In the genomic region with DNA sequence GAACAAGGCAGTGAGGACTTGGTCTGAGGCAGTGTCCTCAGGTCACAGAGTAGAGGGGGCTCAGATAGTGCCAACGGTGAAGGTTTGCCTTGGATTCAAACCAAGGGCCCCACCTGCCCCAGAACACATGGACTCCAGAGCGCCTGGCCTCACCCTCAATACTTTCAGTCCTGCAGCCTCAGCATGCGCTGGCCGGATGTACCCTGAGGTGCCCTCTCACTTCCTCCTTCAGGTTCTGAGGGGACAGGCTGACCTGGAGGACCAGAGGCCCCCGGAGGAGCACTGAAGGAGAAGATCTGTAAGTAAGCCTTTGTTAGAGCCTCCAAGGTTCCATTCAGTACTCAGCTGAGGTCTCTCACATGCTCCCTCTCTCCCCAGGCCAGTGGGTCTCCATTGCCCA, we compare ENCODE assay signal across 11 cellular contexts. TPM values are rescaled to one million over a fixed set of nuclear protein-coding genes. Genes with fewer than 3 reads are reported as not detected.
"Had no signal": no experiment of that assay in that cellular context is flagged by ENCODE, and none has a peak within 500 bp of the region (broad histone marks: within the 10 kb centered on the region; RNA-seq: fewer than 3 reads in every experiment).

No MANE protein-coding gene starts in this region.

RNA-seq across cellular contexts. Expression of a gene that starts 1.8 kb away (rescaled TPM):
- total RNA-seq: activated CD4-positive, alpha-beta T cell treated with anti-CD3 and anti-CD28 coated beads, Interleukin-2, amount 10 ng/mL, durations not matched to agents 7 days and 5 days; activated CD8-positive, alpha-beta T cell treated with anti-CD3 and anti-CD28 coated beads, Interleukin-2, amount 10 ng/mL, durations not matched to agents 7 days and 5 days; activated naive CD4-positive, alpha-beta T cell treated with anti-CD3 and anti-CD28 coated beads for 36 hours; activated naive CD4-positive, alpha-beta T cell treated with anti-CD3 and anti-CD28 coated beads, Interleukin-2, amount 50 U/mL, for 72 hours; activated T-helper 1 cell treated with anti-CD3 and anti-CD28 coated beads, Interleukin-12 subunit alpha, Interleukin-12 subunit beta, Interleukin-2, Interleukin-4 antibody, amounts not matched to agents 30 ng/mL and 10 ng/mL and 1 ng/mL, durations not matched to agents 14 hours and 24 hours and 36 hours; LHCN-M2; NCI-H460; Peyer's patch; Right ventricle myocardium superior had no signal
- polyA plus RNA-seq: adrenal gland had no signal

RNA-seq across cellular contexts. Expression of a gene that starts 8.7 kb away (rescaled TPM):
- total RNA-seq: activated CD8-positive, alpha-beta T cell treated with anti-CD3 and anti-CD28 coated beads, Interleukin-2, amount 10 ng/mL, durations not matched to agents 7 days and 5 days; activated naive CD4-positive, alpha-beta T cell treated with anti-CD3 and anti-CD28 coated beads, Interleukin-2, amount 50 U/mL, for 72 hours; activated T-cell treated with anti-CD3 and anti-CD28 coated beads, Interleukin-2, amount 50 U/mL, for 4 hours; adrenal gland; LHCN-M2; NCI-H460; Peyer's patch; Right ventricle myocardium superior had no signal
- polyA plus RNA-seq: adrenal gland had no signal

RNA-seq across cellular contexts. Expression of a gene that starts 14.0 kb away (rescaled TPM):
- total RNA-seq: activated CD4-positive, alpha-beta T cell treated with anti-CD3 and anti-CD28 coated beads, Interleukin-2, amount 10 ng/mL, durations not matched to agents 7 days and 5 days; activated CD8-positive, alpha-beta T cell treated with anti-CD3 and anti-CD28 coated beads, Interleukin-2, amount 10 ng/mL, durations not matched to agents 7 days and 5 days; activated naive CD4-positive, alpha-beta T cell treated with anti-CD3 and anti-CD28 coated beads for 36 hours; activated naive CD4-positive, alpha-beta T cell treated with anti-CD3 and anti-CD28 coated beads, Interleukin-2, amount 50 U/mL, for 72 hours; activated T-cell treated with anti-CD3 and anti-CD28 coated beads, Interleukin-2, amount 50 U/mL, for 4 hours; activated T-helper 1 cell treated with anti-CD3 and anti-CD28 coated beads, Interleukin-12 subunit alpha, Interleukin-12 subunit beta, Interleukin-2, Interleukin-4 antibody, amounts not matched to agents 30 ng/mL and 10 ng/mL and 1 ng/mL, durations not matched to agents 14 hours and 24 hours and 36 hours; adrenal gland; LHCN-M2; NCI-H460; Peyer's patch; Right ventricle myocardium superior had no signal
- polyA plus RNA-seq: adrenal gland had no signal

RNA-seq across cellular contexts. Expression of a gene that starts 33.1 kb away (rescaled TPM):
- total RNA-seq: activated CD4-positive, alpha-beta T cell treated with anti-CD3 and anti-CD28 coated beads, Interleukin-2, amount 10 ng/mL, durations not matched to agents 7 days and 5 days; activated CD8-positive, alpha-beta T cell treated with anti-CD3 and anti-CD28 coated beads, Interleukin-2, amount 10 ng/mL, durations not matched to agents 7 days and 5 days; activated naive CD4-positive, alpha-beta T cell treated with anti-CD3 and anti-CD28 coated beads for 36 hours; activated naive CD4-positive, alpha-beta T cell treated with anti-CD3 and anti-CD28 coated beads, Interleukin-2, amount 50 U/mL, for 72 hours; activated T-cell treated with anti-CD3 and anti-CD28 coated beads, Interleukin-2, amount 50 U/mL, for 4 hours; activated T-helper 1 cell treated with anti-CD3 and anti-CD28 coated beads, Interleukin-12 subunit alpha, Interleukin-12 subunit beta, Interleukin-2, Interleukin-4 antibody, amounts not matched to agents 30 ng/mL and 10 ng/mL and 1 ng/mL, durations not matched to agents 14 hours and 24 hours and 36 hours; adrenal gland; LHCN-M2; NCI-H460; Peyer's patch; Right ventricle myocardium superior had no signal
- polyA plus RNA-seq: adrenal gland had no signal

RNA-seq across cellular contexts. Expression of a gene that starts 33.2 kb away (rescaled TPM):
- total RNA-seq: activated CD4-positive, alpha-beta T cell treated with anti-CD3 and anti-CD28 coated beads, Interleukin-2, amount 10 ng/mL, durations not matched to agents 7 days and 5 days; activated CD8-positive, alpha-beta T cell treated with anti-CD3 and anti-CD28 coated beads, Interleukin-2, amount 10 ng/mL, durations not matched to agents 7 days and 5 days; activated naive CD4-positive, alpha-beta T cell treated with anti-CD3 and anti-CD28 coated beads for 36 hours; activated naive CD4-positive, alpha-beta T cell treated with anti-CD3 and anti-CD28 coated beads, Interleukin-2, amount 50 U/mL, for 72 hours; activated T-cell treated with anti-CD3 and anti-CD28 coated beads, Interleukin-2, amount 50 U/mL, for 4 hours; activated T-helper 1 cell treated with anti-CD3 and anti-CD28 coated beads, Interleukin-12 subunit alpha, Interleukin-12 subunit beta, Interleukin-2, Interleukin-4 antibody, amounts not matched to agents 30 ng/mL and 10 ng/mL and 1 ng/mL, durations not matched to agents 14 hours and 24 hours and 36 hours; adrenal gland; LHCN-M2; NCI-H460; Peyer's patch; Right ventricle myocardium superior had no signal
- polyA plus RNA-seq: adrenal gland had no signal
